32 cellular contexts compared by ENCODE assay signal in genomic region chr16:19938536-19938935, GRCh38. TPM values are rescaled to one million over a fixed set of nuclear protein-coding genes. Genes with fewer than 3 reads are reported as not detected.
"Had no signal": no experiment of that assay in that cellular context is flagged by ENCODE, and none has a peak within 500 bp of the region (broad histone marks: within the 10 kb centered on the region; RNA-seq: fewer than 3 reads in every experiment).

No MANE protein-coding gene starts in this region.

- DNase-seq: naive thymus-derived CD8-positive, alpha-beta T cell; nephron progenitor cell; nucleus accumbens; pancreas; psoas muscle; right cardiac atrium; right lobe of liver; sigmoid colon; spleen; stimulated activated CD4-positive, alpha-beta T cell treated with anti-CD3 and anti-CD28 coated beads, Interleukin-12 subunit alpha, Interleukin-12 subunit beta, amount 100 ng/mL, for 4 hours; stimulated activated CD4-positive, alpha-beta T cell treated with anti-CD3 and anti-CD28 coated beads, Interleukin-1b, Interleukin-23, amount 100 ng/mL, for 48 hours; stimulated activated CD4-positive, alpha-beta T cell treated with anti-CD3 and anti-CD28 coated beads, Interleukin-4, amount 100 ng/mL, for 1 hour; stimulated activated CD4-positive, alpha-beta T cell treated with anti-CD3 and anti-CD28 coated beads, Interleukin-4, amount 100 ng/mL, for 4 hours; stimulated activated CD8-positive, alpha-beta memory T cell treated with anti-CD3 and anti-CD28 coated beads, Interleukin-4, amount 100 ng/mL, for 48 hours; stimulated activated naive CD4-positive, alpha-beta T cell; stimulated activated naive CD8-positive, alpha-beta T cell treated with anti-CD3 and anti-CD28 coated beads, Interleukin-15, amount 100 ng/mL, for 72 hours; stimulated activated naive CD8-positive, alpha-beta T cell treated with anti-CD3 and anti-CD28 coated beads, Interleukin-15, Interleukin-2, amounts not matched to agents 100 U/mL and 50 U/mL, for 24 hours; substantia nigra; testis; tibial artery; transverse colon; upper lobe of right lung; uterus had no signal

- H3K27me3 Mint-ChIP-seq: progenitor cell of endocrine pancreas; stimulated activated memory B cell treated with anti-CD40 and anti-IgM and Interleukin-4, amounts not matched to agents 10 μg/mL and 1 μg/mL and 100 μg/mL, for 72 hours had no signal

- H3K36me3 ChIP-seq: neutrophil, pancreas, right lobe of liver, sigmoid colon, spleen, suprapubic skin, tibial artery, transverse colon, upper lobe of right lung, uterus had no signal

- H3K4me3 Mint-ChIP-seq: naive thymus-derived CD8-positive, alpha-beta T cell; natural killer cell treated with Interleukin-12 subunit alpha and Interleukin-12 subunit beta and Interleukin-15 and Interleukin-18, amount 100 ng/mL, for 72 hours; nephron progenitor cell; neural crest cell; stimulated activated memory B cell treated with anti-CD40 and anti-IgM and Interleukin-4, amounts not matched to agents 10 μg/mL and 1 μg/mL and 100 μg/mL, for 72 hours; stimulated activated naive CD8-positive, alpha-beta T cell treated with anti-CD3 and anti-CD28 coated beads, Interleukin-15, amount 100 ng/mL, for 72 hours; type B pancreatic cell had no signal

- H3K4me1 ChIP-seq: pancreas, psoas muscle, right lobe of liver, sigmoid colon, spleen, suprapubic skin, testis, tibial artery, transverse colon, upper lobe of right lung, uterus had no signal

- H3K27ac Mint-ChIP-seq: naive thymus-derived CD8-positive, alpha-beta T cell; natural killer cell treated with Interleukin-12 subunit alpha and Interleukin-12 subunit beta and Interleukin-15 and Interleukin-18, amount 100 ng/mL, for 72 hours; nephron progenitor cell; progenitor cell of endocrine pancreas; stimulated activated memory B cell treated with anti-CD40 and anti-IgM and Interleukin-4, amounts not matched to agents 10 μg/mL and 1 μg/mL and 100 μg/mL, for 72 hours; stimulated activated naive CD8-positive, alpha-beta T cell treated with anti-CD3 and anti-CD28 coated beads, Interleukin-15, amount 100 ng/mL, for 72 hours; type B pancreatic cell had no signal

- H3K36me3 Mint-ChIP-seq: naive thymus-derived CD8-positive, alpha-beta T cell; natural killer cell treated with Interleukin-12 subunit alpha and Interleukin-12 subunit beta and Interleukin-15 and Interleukin-18, amount 100 ng/mL, for 72 hours; stimulated activated memory B cell treated with anti-CD40 and anti-IgM and Interleukin-4, amounts not matched to agents 10 μg/mL and 1 μg/mL and 100 μg/mL, for 72 hours; type B pancreatic cell had no signal

- H3K4me2 ChIP-seq: smooth muscle cell had no signal

- H3K9me3 ChIP-seq: neutrophil, pancreas, psoas muscle, right lobe of liver, sigmoid colon, spleen, suprapubic skin, testis, tibial artery, transverse colon, upper lobe of right lung, uterus had no signal

- H3K9me3 Mint-ChIP-seq: naive thymus-derived CD8-positive, alpha-beta T cell; natural killer cell treated with Interleukin-12 subunit alpha and Interleukin-12 subunit beta and Interleukin-15 and Interleukin-18, amount 100 ng/mL, for 72 hours; nephron progenitor cell; stimulated activated memory B cell treated with anti-CD40 and anti-IgM and Interleukin-4, amounts not matched to agents 10 μg/mL and 1 μg/mL and 100 μg/mL, for 72 hours; stimulated activated naive CD8-positive, alpha-beta T cell treated with anti-CD3 and anti-CD28 coated beads, Interleukin-15, amount 100 ng/mL, for 72 hours; type B pancreatic cell had no signal

- FAIRE-seq: pancreas had no signal

- ATAC-seq: naive thymus-derived CD8-positive, alpha-beta T cell; natural killer cell treated with Interleukin-12 subunit alpha and Interleukin-12 subunit beta and Interleukin-15 and Interleukin-18, amount 100 ng/mL, for 72 hours; pancreas; psoas muscle; right cardiac atrium; right lobe of liver; stimulated activated memory B cell treated with anti-CD40 and anti-IgM and Interleukin-4, amounts not matched to agents 10 μg/mL and 1 μg/mL and 100 μg/mL, for 72 hours; stimulated activated naive CD8-positive, alpha-beta T cell treated with anti-CD3 and anti-CD28 coated beads, Interleukin-15, amount 100 ng/mL, for 72 hours; stimulated activated naive CD8-positive, alpha-beta T cell treated with anti-CD3 and anti-CD28 coated beads, Interleukin-15, Interleukin-2, amounts not matched to agents 100 U/mL and 50 U/mL, for 24 hours; upper lobe of right lung had no signal

- H3K27ac ChIP-seq: neutrophil, pancreas, psoas muscle, right lobe of liver, sigmoid colon, skin epidermis, spleen, suprapubic skin, testis, tibial artery, transverse colon, upper lobe of right lung, uterus had no signal

- H3K4me1 Mint-ChIP-seq: naive thymus-derived CD8-positive, alpha-beta T cell; nephron progenitor cell; neural crest cell; stimulated activated memory B cell treated with anti-CD40 and anti-IgM and Interleukin-4, amounts not matched to agents 10 μg/mL and 1 μg/mL and 100 μg/mL, for 72 hours; stimulated activated naive CD8-positive, alpha-beta T cell treated with anti-CD3 and anti-CD28 coated beads, Interleukin-15, amount 100 ng/mL, for 72 hours had no signal

- H3K4me3 ChIP-seq: pancreas, psoas muscle, right lobe of liver, sigmoid colon, skin epidermis, smooth muscle cell, spleen, suprapubic skin, testis, tibial artery, transverse colon, upper lobe of right lung, uterus had no signal

- H3K27me3 ChIP-seq: neutrophil, pancreas, right lobe of liver, sigmoid colon, testis, transverse colon, uterus had no signal

RNA-seq across cellular contexts. Expression of gene GPRC5B, which starts 53.9 kb away (rescaled TPM):
- total RNA-seq: naive thymus-derived CD8-positive, alpha-beta T cell; natural killer cell treated with Interleukin-12 subunit alpha and Interleukin-12 subunit beta and Interleukin-15 and Interleukin-18, amount 100 ng/mL, for 72 hours had no signal
